Comparison of ENCODE assay signal across 1 cellular context in genomic region chr2:79936715-79937114, GRCh38.
TF ChIP-seq lines count a peak whose summit lies in the region.

No MANE protein-coding gene starts in this region.

TF ChIP-seq in GM23338, 12 proteins besides CTCF, POLR2A, EP300 and RAD21 (continued from another document):
- TF ChIP-seq, protein P1, sequence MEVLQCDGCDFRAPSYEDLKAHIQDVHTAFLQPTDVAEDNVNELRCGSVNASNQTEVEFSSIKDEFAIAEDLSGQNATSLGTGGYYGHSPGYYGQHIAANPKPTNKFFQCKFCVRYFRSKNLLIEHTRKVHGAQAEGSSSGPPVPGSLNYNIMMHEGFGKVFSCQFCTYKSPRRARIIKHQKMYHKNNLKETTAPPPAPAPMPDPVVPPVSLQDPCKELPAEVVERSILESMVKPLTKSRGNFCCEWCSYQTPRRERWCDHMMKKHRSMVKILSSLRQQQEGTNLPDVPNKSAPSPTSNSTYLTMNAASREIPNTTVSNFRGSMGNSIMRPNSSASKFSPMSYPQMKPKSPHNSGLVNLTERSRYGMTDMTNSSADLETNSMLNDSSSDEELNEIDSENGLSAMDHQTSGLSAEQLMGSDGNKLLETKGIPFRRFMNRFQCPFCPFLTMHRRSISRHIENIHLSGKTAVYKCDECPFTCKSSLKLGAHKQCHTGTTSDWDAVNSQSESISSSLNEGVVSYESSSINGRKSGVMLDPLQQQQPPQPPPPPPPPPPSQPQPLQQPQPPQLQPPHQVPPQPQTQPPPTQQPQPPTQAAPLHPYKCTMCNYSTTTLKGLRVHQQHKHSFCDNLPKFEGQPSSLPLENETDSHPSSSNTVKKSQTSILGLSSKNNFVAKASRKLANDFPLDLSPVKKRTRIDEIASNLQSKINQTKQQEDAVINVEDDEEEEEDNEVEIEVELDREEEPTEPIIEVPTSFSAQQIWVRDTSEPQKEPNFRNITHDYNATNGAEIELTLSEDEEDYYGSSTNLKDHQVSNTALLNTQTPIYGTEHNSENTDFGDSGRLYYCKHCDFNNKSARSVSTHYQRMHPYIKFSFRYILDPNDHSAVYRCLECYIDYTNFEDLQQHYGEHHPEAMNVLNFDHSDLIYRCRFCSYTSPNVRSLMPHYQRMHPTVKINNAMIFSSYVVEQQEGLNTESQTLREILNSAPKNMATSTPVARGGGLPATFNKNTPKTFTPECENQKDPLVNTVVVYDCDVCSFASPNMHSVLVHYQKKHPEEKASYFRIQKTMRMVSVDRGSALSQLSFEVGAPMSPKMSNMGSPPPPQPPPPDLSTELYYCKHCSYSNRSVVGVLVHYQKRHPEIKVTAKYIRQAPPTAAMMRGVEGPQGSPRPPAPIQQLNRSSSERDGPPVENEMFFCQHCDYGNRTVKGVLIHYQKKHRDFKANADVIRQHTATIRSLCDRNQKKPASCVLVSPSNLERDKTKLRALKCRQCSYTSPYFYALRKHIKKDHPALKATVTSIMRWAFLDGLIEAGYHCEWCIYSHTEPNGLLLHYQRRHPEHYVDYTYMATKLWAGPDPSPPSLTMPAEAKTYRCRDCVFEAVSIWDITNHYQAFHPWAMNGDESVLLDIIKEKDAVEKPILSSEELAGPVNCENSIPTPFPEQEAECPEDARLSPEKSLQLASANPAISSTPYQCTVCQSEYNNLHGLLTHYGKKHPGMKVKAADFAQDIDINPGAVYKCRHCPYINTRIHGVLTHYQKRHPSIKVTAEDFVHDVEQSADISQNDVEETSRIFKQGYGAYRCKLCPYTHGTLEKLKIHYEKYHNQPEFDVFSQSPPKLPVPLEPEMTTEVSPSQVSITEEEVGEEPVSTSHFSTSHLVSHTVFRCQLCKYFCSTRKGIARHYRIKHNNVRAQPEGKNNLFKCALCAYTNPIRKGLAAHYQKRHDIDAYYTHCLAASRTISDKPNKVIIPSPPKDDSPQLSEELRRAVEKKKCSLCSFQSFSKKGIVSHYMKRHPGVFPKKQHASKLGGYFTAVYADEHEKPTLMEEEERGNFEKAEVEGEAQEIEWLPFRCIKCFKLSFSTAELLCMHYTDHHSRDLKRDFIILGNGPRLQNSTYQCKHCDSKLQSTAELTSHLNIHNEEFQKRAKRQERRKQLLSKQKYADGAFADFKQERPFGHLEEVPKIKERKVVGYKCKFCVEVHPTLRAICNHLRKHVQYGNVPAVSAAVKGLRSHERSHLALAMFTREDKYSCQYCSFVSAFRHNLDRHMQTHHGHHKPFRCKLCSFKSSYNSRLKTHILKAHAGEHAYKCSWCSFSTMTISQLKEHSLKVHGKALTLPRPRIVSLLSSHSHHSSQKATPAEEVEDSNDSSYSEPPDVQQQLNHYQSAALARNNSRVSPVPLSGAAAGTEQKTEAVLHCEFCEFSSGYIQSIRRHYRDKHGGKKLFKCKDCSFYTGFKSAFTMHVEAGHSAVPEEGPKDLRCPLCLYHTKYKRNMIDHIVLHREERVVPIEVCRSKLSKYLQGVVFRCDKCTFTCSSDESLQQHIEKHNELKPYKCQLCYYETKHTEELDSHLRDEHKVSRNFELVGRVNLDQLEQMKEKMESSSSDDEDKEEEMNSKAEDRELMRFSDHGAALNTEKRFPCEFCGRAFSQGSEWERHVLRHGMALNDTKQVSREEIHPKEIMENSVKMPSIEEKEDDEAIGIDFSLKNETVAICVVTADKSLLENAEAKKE (CRISPR knock-in tag; IDR thresholded peaks at IDR 0.05) = no peak
- TF ChIP-seq REST (IDR thresholded peaks at IDR 0.05; ENCODE audit: unreplicated experiment) (no peak), STAT1 (IDR thresholded peaks at IDR 0.05; ENCODE audit: unreplicated experiment) (no peak), ETS1 (IDR thresholded peaks at IDR 0.05) (no peak)
